In the genomic region with DNA sequence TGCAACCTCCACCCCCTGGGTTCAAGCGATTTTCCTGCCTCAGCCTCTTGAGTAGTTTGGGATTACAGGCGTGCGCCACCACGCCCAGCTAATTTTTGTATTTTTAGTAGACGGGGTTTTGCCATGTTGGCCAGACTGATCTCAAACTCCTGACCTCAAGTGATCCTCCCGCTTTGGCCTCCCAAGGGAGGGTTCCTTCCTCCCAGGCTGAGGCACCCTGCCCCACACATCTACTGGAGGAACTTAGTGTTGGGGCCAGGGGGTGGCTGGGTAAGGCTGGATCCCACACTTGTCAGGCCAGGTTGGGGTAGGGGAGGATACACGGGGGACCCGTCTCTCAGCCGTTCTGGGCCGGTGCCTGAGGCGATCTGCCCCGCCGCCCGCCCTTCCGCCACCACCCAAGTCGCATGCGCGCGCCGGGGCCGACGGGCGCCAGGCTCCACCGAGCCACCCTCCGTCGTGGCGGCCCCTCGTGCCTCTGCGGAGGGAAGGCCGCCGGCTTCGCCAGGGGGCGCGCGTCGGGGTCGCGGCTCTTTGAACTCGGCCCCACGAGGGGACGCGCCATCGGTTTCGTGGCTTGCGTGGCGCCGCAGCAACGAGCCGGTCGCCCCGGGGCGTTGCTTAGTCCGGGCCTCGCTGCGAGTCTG, we compare ENCODE assay signal across 8 cellular contexts. TPM values are rescaled to one million over a fixed set of nuclear protein-coding genes. Genes with fewer than 3 reads are reported as not detected.
DNase-seq lines count a peak whose midpoint lies in the region; ATAC-seq and TF ChIP-seq lines count a peak whose summit lies in the region.

No MANE protein-coding gene starts in this region.

- no peaks in the 10 kb centered on the region for H3K9me3 Mint-ChIP-seq in endodermal cell

- peak overlapping the region; percentile 52 for H3K4me3 Mint-ChIP-seq in endodermal cell

- ATAC-seq in GM19468 (IDR thresholded peaks at IDR 0.05; ENCODE audit: extremely low read depth, unreplicated experiment) (peak; percentile 11), HG03565 (IDR thresholded peaks at IDR 0.05; ENCODE audit: unreplicated experiment) (peak; percentile 9)

- H3K9me3 ChIP-seq in endodermal cell (ENCODE audit: control insufficient read depth, low read length) (no peaks in the 10 kb centered on the region), muscle layer of colon (ENCODE audit: low read length) (no peaks in the 10 kb centered on the region), vagina (no peaks in the 10 kb centered on the region)

- no peak for TF ChIP-seq POLR2A in vagina (IDR thresholded peaks at IDR 0.05)

- H3K36me3 ChIP-seq in endodermal cell (ENCODE audit: control insufficient read depth, insufficient read depth, low read length), result no peaks in the 10 kb centered on the region
- H3K36me3 ChIP-seq in muscle layer of colon (ENCODE audit: insufficient read depth, low read length), result no peaks in the 10 kb centered on the region
- H3K36me3 ChIP-seq in vagina, result no peaks in the 10 kb centered on the region

- peaks cover 26% of the 10 kb centered on the region for H3K4me1 Mint-ChIP-seq in endodermal cell

- intact Hi-C loops in vagina (cut with DNase I), result loop anchor here (5.0 kb wide), 1 partner anchor 131 kb away; no protein-coding TSS in a partner anchor

- H3K27me3 ChIP-seq in endodermal cell (ENCODE audit: control insufficient read depth, insufficient read depth, low read length, poor library complexity, severe bottlenecking), result peaks cover 6% of the 10 kb centered on the region
- H3K27me3 ChIP-seq in muscle layer of colon (ENCODE audit: control insufficient read depth in 1 of 2, insufficient read depth in 2 of 2, low read length in 2 of 2), result no peaks in the 10 kb centered on the region
- no peaks in the 10 kb centered on the region for H3K27me3 ChIP-seq in vagina

- 15 to 16% methylated on average over 24 to 55 of the region's 55 CpGs for WGBS in endodermal cell (ENCODE audit: insufficient coverage in 1 of 2, insufficient read length in 1 of 2), 2 experiments

- H3K4me1 ChIP-seq in endodermal cell (ENCODE audit: control insufficient read depth, insufficient read depth, low read length) (peaks cover 3% of the 10 kb centered on the region), muscle layer of colon (ENCODE audit: insufficient read depth, low read length) (peaks cover 18% of the 10 kb centered on the region), vagina (peaks cover 27% of the 10 kb centered on the region)

- peak overlapping the region; percentile 72 for H3K4me3 ChIP-seq in endodermal cell (ENCODE audit: low read length)
- peak overlapping the region; percentile 52 to 70 for H3K4me3 ChIP-seq in muscle layer of colon (ENCODE audit: low read depth in 1 of 2, low read length in 2 of 2)
- peak overlapping the region; percentile 74 to 77 for H3K4me3 ChIP-seq in vagina

- no peaks in the 10 kb centered on the region for H3K36me3 Mint-ChIP-seq in endodermal cell (ENCODE audit: low read depth)

- H3K9ac ChIP-seq in endodermal cell (ENCODE audit: extremely low read depth, low read length, poor library complexity, severe bottlenecking) (no peak overlapping the region), muscle layer of colon (ENCODE audit: low read length) (no peak overlapping the region)

- TF ChIP-seq CTCF in endodermal cell (conservative IDR thresholded peaks at IDR 0.05), result no peak
- no peak for TF ChIP-seq CTCF in vagina (IDR thresholded peaks at IDR 0.05)

- H3K27ac ChIP-seq in endodermal cell (ENCODE audit: low read depth, low read length) (no peak overlapping the region), muscle layer of colon (ENCODE audit: low read depth, low read length) (peak overlapping the region; percentile 94), vagina (peak overlapping the region; percentile 94)

- no peaks in the 10 kb centered on the region for H3K27me3 Mint-ChIP-seq in endodermal cell (ENCODE audit: insufficient read depth)

- DNase-seq in NCI-H345 (lab: John Stamatoyannopoulos, UW), result peak; percentile 49
- DNase-seq in NCI-H345 treated with DMSO at 0.1 percent for 48 hours (lab: John Stamatoyannopoulos, UW; ENCODE audit: unreplicated experiment), result no peak
- peak; percentile 54 for DNase-seq in T-helper 22 cell (ENCODE audit: low read depth)
- DNase-seq in endodermal cell, result peak; percentile 84
- DNase-seq in vagina (ENCODE audit: extremely low spot score in 2 of 2), result no peak

- no peak overlapping the region for H3K27ac Mint-ChIP-seq in endodermal cell

RNA-seq across cellular contexts. Expression of a gene that starts 15.9 kb away (rescaled TPM):
- 10 to 100 TPM; 54.6 to 73.9 TPM for total RNA-seq in endodermal cell
- polyA plus RNA-seq in endodermal cell (2013, experiment 1 of 2), result 6.1 TPM
- 4.4 TPM for polyA plus RNA-seq in endodermal cell (2013, experiment 2 of 2)
- total RNA-seq in vagina, result 23.6 TPM

RNA-seq across cellular contexts. Expression of a gene that starts 23.3 kb away (rescaled TPM):
- total RNA-seq in endodermal cell, result 10 to 100 TPM; 42.6 to 57.0 TPM
- 57.8 TPM for polyA plus RNA-seq in endodermal cell (2013, experiment 1 of 2)
- polyA plus RNA-seq in endodermal cell (2013, experiment 2 of 2), result 57.7 TPM
- 74.2 TPM for total RNA-seq in vagina

RNA-seq across cellular contexts. Expression of a gene that starts 53.8 kb away (rescaled TPM):
- total RNA-seq in endodermal cell (100 to 1,000 TPM; 110 to 133 TPM), vagina (52.1 TPM)
- 72.5 TPM for polyA plus RNA-seq in endodermal cell (2013, experiment 1 of 2)
- polyA plus RNA-seq in endodermal cell (2013, experiment 2 of 2), result 68.6 TPM

Comparison
In these comparisons a context has a peak if more than half of its experiments do, and no peak if none do; other contexts are left out.
1. DNase-seq: peak in NCI-H345 (single experiment), T-helper 22 cell (single experiment) and endodermal cell (single experiment); none in NCI-H345 treated with DMSO at 0.1 percent for 48 hours (single experiment) and vagina (0 of 2).
2. Peak in every context shown above with its lines, with median percentiles within 50 percentile points of each other: H3K4me3 ChIP-seq.